ENCODE assay signal across 13 cellular contexts in genomic region chr14:56271988-56272387, GRCh38.
DNase-seq lines count a peak whose midpoint lies in the region; ATAC-seq and TF ChIP-seq lines count a peak whose summit lies in the region.
"Had no signal": no experiment of that assay in that cellular context is flagged by ENCODE, and none has a peak within 500 bp of the region (broad histone marks: within the 10 kb centered on the region; RNA-seq: fewer than 3 reads in every experiment).

No MANE protein-coding gene starts in this region.

- CTCF ChIA-PET in A673 (lab: Charles Lee): no interaction called here

- no peaks in the 10 kb centered on the region for H3K9me3 ChIP-seq in A673 (ENCODE audit: low read depth, low read length, poor library complexity, severe bottlenecking)
- H3K9me3 ChIP-seq: breast epithelium, esophagus muscularis mucosa, transverse colon had no signal

- H3K4me3 ChIP-seq in A673 (ENCODE audit: low read depth, low read length, poor library complexity, severe bottlenecking) (no peak overlapping the region), astrocyte of the spinal cord (ENCODE audit: low read depth, low read length) (no peak overlapping the region)
- H3K4me3 ChIP-seq: breast epithelium, esophagus muscularis mucosa, transverse colon had no signal

- intact Hi-C loops in A673 (cut with micrococcal nuclease; ENCODE audit: unreplicated experiment): no loop called here

- no peaks in the 10 kb centered on the region for H3K36me3 Mint-ChIP-seq in activated T-cell treated with anti-CD3 and anti-CD28 coated beads, Interleukin-2, amount 50 U/mL, for 72 hours (ENCODE audit: insufficient read depth in 2 of 2)

- in situ Hi-C loops in astrocyte of the spinal cord (cut with HindIII; ENCODE audit: low sequenced_read_pairs): no loop called here

- DNase-seq in A673 (ENCODE audit: low spot score): peak; percentile 83
- peak; percentile 30 for DNase-seq in HS-5 (ENCODE audit: low read depth)
- DNase-seq in astrocyte of the spinal cord (ENCODE audit: low read depth, low spot score): peak; percentile 85
- DNase-seq in iris pigment epithelial cell (ENCODE audit: low read depth): peak; percentile 73
- no peak for DNase-seq in NCI-H1092 treated with DMSO at 0.1 percent for 48 hours (lab: John Stamatoyannopoulos, UW)
- DNase-seq in activated T-cell treated with anti-CD3 and anti-CD28 coated beads, Interleukin-2, amount 50 U/mL, for 72 hours: no peak
- DNase-seq in DMS79 (lab: John Stamatoyannopoulos, UW): no peak
- DNase-seq: RPMI8226, transverse colon had no signal

- H3K4me1 Mint-ChIP-seq in activated T-cell treated with anti-CD3 and anti-CD28 coated beads, Interleukin-2, amount 50 U/mL, for 72 hours (ENCODE audit: low read depth): no peaks in the 10 kb centered on the region

- TF ChIP-seq CTCF in A673 (conservative IDR thresholded peaks at IDR 0.05; ENCODE audit: low read depth, low read length) (no peak), astrocyte of the spinal cord (IDR thresholded peaks at IDR 0.05; ENCODE audit: low read depth, low read length) (no peak)

- no peaks in the 10 kb centered on the region for H3K27me3 ChIP-seq in A673 (replicated peaks; ENCODE audit: insufficient read depth, low read depth, low read length, poor library complexity)
- H3K27me3 ChIP-seq: breast epithelium, esophagus muscularis mucosa, transverse colon had no signal

- no peaks in the 10 kb centered on the region for H3K36me3 ChIP-seq in A673 (ENCODE audit: insufficient read depth, low read length, poor library complexity, severe bottlenecking)
- H3K36me3 ChIP-seq: breast epithelium, esophagus muscularis mucosa, transverse colon had no signal

- H3K9me3 Mint-ChIP-seq in activated T-cell treated with anti-CD3 and anti-CD28 coated beads, Interleukin-2, amount 50 U/mL, for 72 hours: no peaks in the 10 kb centered on the region
- H3K9me3 Mint-ChIP-seq: activated T-helper 2 cell treated with anti-CD3 and anti-CD28 coated beads, Interferon-gamma antibody, Interleukin-2, Interleukin-4, amounts not matched to agents 10 μg/mL and 5 μg/mL and 100 μg/mL, durations not matched to agents 14 hours and 24 hours and 36 hours had no signal

- no peak overlapping the region for H3K27ac ChIP-seq in A673 (ENCODE audit: low read depth, low read length, poor library complexity, severe bottlenecking)
- H3K27ac ChIP-seq: breast epithelium, esophagus muscularis mucosa, transverse colon had no signal

- H3K4me3 Mint-ChIP-seq in activated T-cell treated with anti-CD3 and anti-CD28 coated beads, Interleukin-2, amount 50 U/mL, for 72 hours: no peak overlapping the region

- H3K27ac Mint-ChIP-seq in activated T-cell treated with anti-CD3 and anti-CD28 coated beads, Interleukin-2, amount 50 U/mL, for 72 hours: no peak overlapping the region
- H3K27ac Mint-ChIP-seq: activated T-helper 2 cell treated with anti-CD3 and anti-CD28 coated beads, Interferon-gamma antibody, Interleukin-2, Interleukin-4, amounts not matched to agents 10 μg/mL and 5 μg/mL and 100 μg/mL, durations not matched to agents 14 hours and 24 hours and 36 hours had no signal

- POLR2A ChIA-PET in A673 (lab: Charles Lee; ENCODE audit: low non-redundant PET): no interaction called here

- ATAC-seq in GM18511 (IDR thresholded peaks at IDR 0.05; ENCODE audit: unreplicated experiment): no peak
- no peak for ATAC-seq in activated T-cell treated with anti-CD3 and anti-CD28 coated beads, Interleukin-2, amount 50 U/mL, for 72 hours (replicated peaks in 1 of 2)

- BruUV-seq in A673 (replicated peaks; lab: Mats Ljungman, UMichigan): no TSS peak

- H3K4me1 ChIP-seq in A673 (ENCODE audit: insufficient read depth, low read length, poor library complexity, severe bottlenecking): peaks cover 10% of the 10 kb centered on the region
- H3K4me1 ChIP-seq: breast epithelium had no signal

- H3K27me3 Mint-ChIP-seq in activated T-cell treated with anti-CD3 and anti-CD28 coated beads, Interleukin-2, amount 50 U/mL, for 72 hours (ENCODE audit: low read depth): no peaks in the 10 kb centered on the region

Comparison
In these comparisons a context has a peak if more than half of its experiments do, and no peak if none do; other contexts are left out.
1. DNase-seq: peak in A673 (single experiment), HS-5 (single experiment), astrocyte of the spinal cord (single experiment) and iris pigment epithelial cell (single experiment); none in NCI-H1092 treated with DMSO at 0.1 percent for 48 hours (single experiment), activated T-cell treated with anti-CD3 and anti-CD28 coated beads, Interleukin-2, amount 50 U/mL, for 72 hours (0 of 2) and DMS79 (single experiment).